In the genomic region with DNA sequence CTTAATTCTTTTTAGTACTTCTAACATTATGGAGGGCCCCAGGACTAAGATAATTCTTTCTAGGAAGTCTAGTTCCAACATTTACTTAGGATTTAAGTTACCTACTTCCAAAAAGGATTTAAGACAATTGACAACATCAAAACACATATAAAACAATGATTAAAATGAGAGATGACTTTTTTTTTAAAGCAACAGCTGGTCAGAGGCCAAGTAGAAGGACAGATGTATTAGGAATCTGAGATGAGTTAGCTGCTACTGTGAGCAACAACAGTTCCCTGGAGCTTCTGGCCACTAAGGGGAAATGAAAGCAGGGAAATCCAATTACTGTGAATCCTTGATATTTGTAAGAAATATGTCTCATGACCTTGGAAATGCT, we compare ENCODE assay signal across 9 cellular contexts.
DNase-seq lines count a peak whose midpoint lies in the region; ATAC-seq and TF ChIP-seq lines count a peak whose summit lies in the region.
"Had no signal": no experiment of that assay in that cellular context is flagged by ENCODE, and none has a peak within 500 bp of the region (broad histone marks: within the 10 kb centered on the region; RNA-seq: fewer than 3 reads in every experiment).

No MANE protein-coding gene starts in this region.

- peaks cover 0 to 4% (median 0%) of the 10 kb centered on the region in 3 donors for H3K36me3 Mint-ChIP-seq in CD8-positive, alpha-beta memory T cell

- DNase-seq in CD8-positive, alpha-beta memory T cell, result no peak
- DNase-seq in NCI-H2171 treated with DMSO at 0.1 percent for 48 hours (lab: John Stamatoyannopoulos, UW), result peak; percentile 92
- DNase-seq in coronary artery (ENCODE audit: low spot score), result no peak
- no peak for DNase-seq in psoas muscle
- DNase-seq in GM13977 (ENCODE audit: low spot score), result no peak
- DNase-seq in activated effector memory CD4-positive, alpha-beta T cell treated with Interleukin-2 at 50 U/mL for 16 hours, result no peak
- DNase-seq in ureter (ENCODE audit: low spot score), result no peak
- no peak for DNase-seq in T-helper 2 cell
- DNase-seq: cortex of kidney had no signal

- peaks cover 4 to 18% of the 10 kb centered on the region in 2 donors for H3K27me3 Mint-ChIP-seq in CD8-positive, alpha-beta memory T cell

- intact Hi-C loops in psoas muscle (cut with DNase I), result loop anchor here in 1 of 2 donors (5.0 kb wide), 1 partner anchor 1156 kb away; no protein-coding TSS in a partner anchor

- no peak overlapping the region for H3K4me3 ChIP-seq in CD8-positive, alpha-beta memory T cell (ENCODE audit: low read length)
- no peak overlapping the region for H3K4me3 ChIP-seq in coronary artery
- no peak overlapping the region for H3K4me3 ChIP-seq in psoas muscle

- in situ Hi-C loops in GM13977 (cut with MboI; ENCODE audit: low pct_unique_long_range_greater_than_20kb, low sequenced_read_pairs, unreplicated experiment), result no loop called here

- no peaks in the 10 kb centered on the region for H3K9me3 ChIP-seq in CD8-positive, alpha-beta memory T cell (ENCODE audit: low read length)
- H3K9me3 ChIP-seq in psoas muscle, result no peaks in the 10 kb centered on the region

- POLR2A ChIA-PET in CD8-positive, alpha-beta memory T cell (lab: Charles Lee), result interaction anchor here (0.6 to 1.6 kb wide), 3 partner anchors 19 to 1794 kb away, joined by 3 to 4 read pairs (median 3); partner anchors contain the start of gene RSBN1L

- H3K4me1 ChIP-seq in CD8-positive, alpha-beta memory T cell (ENCODE audit: insufficient read depth, low read length), result peaks cover 6% of the 10 kb centered on the region
- peaks cover 20% of the 10 kb centered on the region for H3K4me1 ChIP-seq in psoas muscle

- H3K9me3 Mint-ChIP-seq in CD8-positive, alpha-beta memory T cell, result no peaks in the 10 kb centered on the region

- TF ChIP-seq CTCF in coronary artery (IDR thresholded peaks at IDR 0.05) (peak; percentile 13), psoas muscle (IDR thresholded peaks at IDR 0.05) (no peak), GM13977 (IDR thresholded peaks at IDR 0.05; ENCODE audit: extremely low read depth, insufficient read depth, missing control alignments) (no peak)

- no peaks in the 10 kb centered on the region for H3K27me3 ChIP-seq in CD8-positive, alpha-beta memory T cell (ENCODE audit: insufficient read depth, low read length, poor library complexity, severe bottlenecking)
- H3K27me3 ChIP-seq in psoas muscle (ENCODE audit: insufficient read depth in 3 of 3, low read length in 2 of 3), result no peaks in the 10 kb centered on the region

- H3K27ac Mint-ChIP-seq in CD8-positive, alpha-beta memory T cell, result peak overlapping the region in 1 of 8 donors; percentile 80

- peaks cover 10 to 23% (median 19%) of the 10 kb centered on the region in 3 donors for H3K4me1 Mint-ChIP-seq in CD8-positive, alpha-beta memory T cell

- peak overlapping the region in 6 of 7 donors; percentile 67 to 93 (median 82) for H3K4me3 Mint-ChIP-seq in CD8-positive, alpha-beta memory T cell

- CTCF ChIA-PET in CD8-positive, alpha-beta memory T cell (lab: Charles Lee), result interaction anchor here (1.1 to 4.9 kb wide), 4 partner anchors 11 to 341 kb away, joined by 3 to 51 read pairs (median 15); no protein-coding TSS in a partner anchor

- no peaks in the 10 kb centered on the region for H3K36me3 ChIP-seq in CD8-positive, alpha-beta memory T cell (ENCODE audit: insufficient read depth, low read length)
- no peaks in the 10 kb centered on the region for H3K36me3 ChIP-seq in psoas muscle (ENCODE audit: insufficient read depth in 1 of 2, low read depth in 1 of 2)

- no peak for ATAC-seq in psoas muscle

- no peak overlapping the region for H3K27ac ChIP-seq in CD8-positive, alpha-beta memory T cell (ENCODE audit: low read depth, low read length)
- H3K27ac ChIP-seq in coronary artery (peak overlapping the region; percentile 95 to 100), psoas muscle (peak overlapping the region; percentile 94)
